10 cellular contexts compared by ENCODE assay signal in the genomic region with DNA sequence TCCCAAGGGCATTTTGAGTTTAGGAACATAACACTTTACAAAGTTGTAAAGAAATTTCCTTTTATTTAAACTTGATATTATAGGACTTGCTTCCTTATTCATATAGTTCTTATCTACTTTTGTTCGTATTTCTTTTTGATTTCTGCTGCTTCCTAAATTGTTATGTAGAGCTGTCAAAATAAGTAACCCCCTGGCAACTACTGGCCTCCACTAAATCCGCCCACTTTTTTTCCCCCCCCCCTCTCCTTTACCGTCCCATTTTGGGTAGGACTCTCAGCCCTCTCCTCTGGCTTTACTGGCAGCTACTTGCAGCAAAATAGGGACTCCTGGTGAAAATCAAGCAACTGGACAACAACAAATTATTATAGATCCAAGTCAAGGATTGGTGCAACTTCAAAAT. TPM values are rescaled to one million over a fixed set of nuclear protein-coding genes. Genes with fewer than 3 reads are reported as not detected.
DNase-seq lines count a peak whose midpoint lies in the region; ATAC-seq and TF ChIP-seq lines count a peak whose summit lies in the region.
"Had no signal": no experiment of that assay in that cellular context is flagged by ENCODE, and none has a peak within 500 bp of the region (broad histone marks: within the 10 kb centered on the region; RNA-seq: fewer than 3 reads in every experiment).

No MANE protein-coding gene starts in this region.

- TF ChIP-seq CTCF in CD8-positive, alpha-beta T cell (IDR thresholded peaks at IDR 0.05): no peak
- no peak for TF ChIP-seq CTCF in Loucy (conservative IDR thresholded peaks at IDR 0.05; ENCODE audit: low read length)
- no peak for TF ChIP-seq CTCF in colonic mucosa (IDR thresholded peaks at IDR 0.05)
- no peak for TF ChIP-seq CTCF in neural progenitor cell (IDR thresholded peaks at IDR 0.05)

- no peaks in the 10 kb centered on the region for H3K27me3 Mint-ChIP-seq in CD8-positive, alpha-beta T cell (ENCODE audit: low read depth)
- H3K27me3 Mint-ChIP-seq in neural progenitor cell (ENCODE audit: insufficient read depth, low read depth): peaks cover 10% of the 10 kb centered on the region

- H4K20me1 ChIP-seq in Loucy (ENCODE audit: insufficient read depth, low read length, poor library complexity, severe bottlenecking): peaks cover 47% of the 10 kb centered on the region
- H4K20me1 ChIP-seq in neural progenitor cell (ENCODE audit: low read depth): peaks cover 30% of the 10 kb centered on the region

- no peaks in the 10 kb centered on the region for H3K27me3 ChIP-seq in CD8-positive, alpha-beta T cell (ENCODE audit: insufficient read depth, low read length)
- H3K27me3 ChIP-seq in Loucy (ENCODE audit: insufficient read depth, low read length, poor library complexity, severe bottlenecking) (no peaks in the 10 kb centered on the region), colonic mucosa (no peaks in the 10 kb centered on the region), neural progenitor cell (no peaks in the 10 kb centered on the region)
- H3K27me3 ChIP-seq: right atrium auricular region had no signal

- no peaks in the 10 kb centered on the region for H3K9me2 ChIP-seq in Loucy (replicated peaks; ENCODE audit: low read depth, low read length)

- H3K4me3 ChIP-seq in CD8-positive, alpha-beta T cell (ENCODE audit: low read depth, low read length): peak overlapping the region; percentile 72
- H3K4me3 ChIP-seq in Loucy (ENCODE audit: low read length, poor library complexity, severe bottlenecking) (peak overlapping the region; percentile 93), colonic mucosa (peak overlapping the region; percentile 81), neural progenitor cell (peak overlapping the region; percentile 93)

- no peak for ATAC-seq in CD8-positive, alpha-beta T cell
- ATAC-seq in GM18873 (IDR thresholded peaks at IDR 0.05; ENCODE audit: low FRiP score, unreplicated experiment) (no peak), HG02938 (IDR thresholded peaks at IDR 0.05; ENCODE audit: unreplicated experiment) (no peak)

- H3K27ac Mint-ChIP-seq in CD8-positive, alpha-beta T cell: peak overlapping the region; percentile 92
- peak overlapping the region; percentile 72 for H3K27ac Mint-ChIP-seq in neural progenitor cell

- no peaks in the 10 kb centered on the region for H3K9me3 ChIP-seq in CD8-positive, alpha-beta T cell (ENCODE audit: low read length)
- no peaks in the 10 kb centered on the region for H3K9me3 ChIP-seq in Loucy (ENCODE audit: insufficient read depth, low read depth, low read length)
- no peaks in the 10 kb centered on the region for H3K9me3 ChIP-seq in colonic mucosa
- H3K9me3 ChIP-seq in neural progenitor cell (ENCODE audit: low read depth): no peaks in the 10 kb centered on the region
- H3K9me3 ChIP-seq: right atrium auricular region had no signal

- H3K27ac ChIP-seq in CD8-positive, alpha-beta T cell (ENCODE audit: low read depth, low read length): peak overlapping the region; percentile 97
- H3K27ac ChIP-seq in colonic mucosa (no peak overlapping the region), neural progenitor cell (peak overlapping the region; percentile 97)

- POLR2A ChIA-PET in CD8-positive, alpha-beta T cell (lab: Charles Lee): interaction anchor here (1.9 kb wide), 1 partner anchor 12 kb away, joined by 6 read pairs; no protein-coding TSS in a partner anchor

- H3K4me1 Mint-ChIP-seq in CD8-positive, alpha-beta T cell (ENCODE audit: low read depth): peaks cover 64% of the 10 kb centered on the region
- peaks cover 41% of the 10 kb centered on the region for H3K4me1 Mint-ChIP-seq in neural progenitor cell

- no peaks in the 10 kb centered on the region for H3K9me3 Mint-ChIP-seq in CD8-positive, alpha-beta T cell
- H3K9me3 Mint-ChIP-seq in neural progenitor cell: peaks cover under 1% of the 10 kb centered on the region

- H3K79me2 ChIP-seq in Loucy (ENCODE audit: insufficient read depth, low read length) (peaks cover 56% of the 10 kb centered on the region), neural progenitor cell (ENCODE audit: low read depth) (peaks cover 56% of the 10 kb centered on the region)

- H3K36me3 ChIP-seq in CD8-positive, alpha-beta T cell (ENCODE audit: insufficient read depth, low read length): peaks cover 6% of the 10 kb centered on the region
- H3K36me3 ChIP-seq in Loucy (ENCODE audit: insufficient read depth, low read length) (no peaks in the 10 kb centered on the region), colonic mucosa (no peaks in the 10 kb centered on the region), neural progenitor cell (no peaks in the 10 kb centered on the region)
- H3K36me3 ChIP-seq: right atrium auricular region had no signal

- peak overlapping the region; percentile 96 for H3K4me3 Mint-ChIP-seq in CD8-positive, alpha-beta T cell
- H3K4me3 Mint-ChIP-seq in neural progenitor cell: peak overlapping the region; percentile 97

- H3K4me1 ChIP-seq in CD8-positive, alpha-beta T cell (ENCODE audit: insufficient read depth, low read length): peaks cover 58% of the 10 kb centered on the region
- peaks cover 55% of the 10 kb centered on the region for H3K4me1 ChIP-seq in Loucy (ENCODE audit: insufficient read depth, low read length, poor library complexity, severe bottlenecking)
- H3K4me1 ChIP-seq in colonic mucosa: peaks cover 4% of the 10 kb centered on the region
- H3K4me1 ChIP-seq in neural progenitor cell: peaks cover 50% of the 10 kb centered on the region

- H3K9ac ChIP-seq in Loucy (ENCODE audit: low read depth, low read length, poor library complexity, severe bottlenecking): peak overlapping the region; percentile 93
- H3K9ac ChIP-seq in colonic mucosa (ENCODE audit: low read depth in 2 of 2, low read length in 2 of 2): no peak overlapping the region
- H3K9ac ChIP-seq in neural progenitor cell: peak overlapping the region; percentile 51

- H3K36me3 Mint-ChIP-seq in CD8-positive, alpha-beta T cell: peaks cover 36% of the 10 kb centered on the region
- peaks cover 20% of the 10 kb centered on the region for H3K36me3 Mint-ChIP-seq in neural progenitor cell

- H2AFZ ChIP-seq in Loucy (ENCODE audit: low read length) (no peak overlapping the region), neural progenitor cell (replicated peaks) (no peak overlapping the region)

- no peak for DNase-seq in CD8-positive, alpha-beta T cell
- DNase-seq in colonic mucosa (no peak), neural progenitor cell (ENCODE audit: low spot score) (peak; percentile 24), NCI-H146 (lab: John Stamatoyannopoulos, UW) (no peak), NCI-H345 (lab: John Stamatoyannopoulos, UW) (no peak)
- DNase-seq: activated effector memory CD4-positive, alpha-beta T cell treated with anti-CD3 and anti-CD28 coated beads, Interleukin-2, amount 50 U/mL, for 16 hours had no signal

- H3F3A ChIP-seq in Loucy (ENCODE audit: low read depth) (no peaks in the 10 kb centered on the region), neural progenitor cell (ENCODE audit: low read depth) (peaks cover 38% of the 10 kb centered on the region)

- CTCF ChIA-PET in CD8-positive, alpha-beta T cell (lab: Charles Lee): interaction anchor here (0.7 to 1.0 kb wide), 2 partner anchors 63 to 90 kb away, joined by 3 to 4 read pairs; no protein-coding TSS in a partner anchor

- H3K4me2 ChIP-seq in Loucy (ENCODE audit: low read depth, low read length, poor library complexity, severe bottlenecking) (peak overlapping the region; percentile 87), neural progenitor cell (peak overlapping the region; percentile 95)

- intact Hi-C loops in CD8-positive, alpha-beta T cell (cut with DNase I, micrococcal nuclease): loop anchor here (2.0 to 10.0 kb wide), 10 partner anchors 72 to 1753 kb away; partner anchors contain the start of genes CDCA7L (in 1 of the 2), KLHL7 (in 1 of the 2), NUP42 (in 1 of the 2) and POLR1F (in 1 of the 2)
- intact Hi-C loops in colonic mucosa (cut with DNase I): no loop called here

RNA-seq across cellular contexts. Expression of gene SP4, which starts 1.1 kb away (rescaled TPM):
- total RNA-seq in CD8-positive, alpha-beta T cell: 10 to 100 TPM; 36.0 to 40.2 TPM
- 1 to 10 TPM; 2.6 to 3.9 TPM for total RNA-seq in colonic mucosa
- 42.3 and 49.0 TPM in 2 replicates for total RNA-seq in neural progenitor cell (ENCODE audit: low replicate concordance)

Comparison
In these comparisons a context has a peak if more than half of its experiments do, and no peak if none do; other contexts are left out.
1. H3K9ac ChIP-seq: peak in Loucy (single experiment) and neural progenitor cell (single experiment); none in colonic mucosa (0 of 2).
2. Peak in every context shown above with its lines, with median percentiles within 50 percentile points of each other: H3K4me3 ChIP-seq.